ENCODE assay signal across 25 cellular contexts in the genomic region with DNA sequence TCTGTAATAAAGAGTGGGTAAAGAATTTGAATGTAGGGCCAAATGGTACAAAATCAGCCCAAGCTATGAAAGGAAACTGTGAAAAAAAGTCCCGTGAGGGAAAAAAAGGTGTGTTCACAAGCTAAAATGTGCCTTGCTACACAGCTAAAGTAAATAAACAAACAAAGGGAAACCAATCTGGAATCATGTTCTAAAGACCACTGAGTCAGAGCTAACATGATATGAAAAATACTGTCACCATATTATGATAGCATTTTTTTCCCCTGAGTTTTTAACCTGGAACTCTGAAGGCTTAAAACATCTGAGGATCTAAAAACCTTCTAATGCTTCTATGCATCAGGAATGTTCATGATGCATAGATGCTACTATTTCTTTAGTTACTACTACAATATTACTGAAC. TPM values are rescaled to one million over a fixed set of nuclear protein-coding genes. Genes with fewer than 3 reads are reported as not detected.
"Had no signal": no experiment of that assay in that cellular context is flagged by ENCODE, and none has a peak within 500 bp of the region (broad histone marks: within the 10 kb centered on the region; RNA-seq: fewer than 3 reads in every experiment).

No MANE protein-coding gene starts in this region.

- FAIRE-seq: endometrium, keratinocyte had no signal

- H3K9me3 ChIP-seq: esophagus muscularis mucosa, gastroesophageal sphincter, left ventricle myocardium inferior, lower lobe of right lung, ovary, right atrium auricular region, testis, tibial nerve, upper lobe of right lung, vagina had no signal

- H3K36me3 ChIP-seq: esophagus muscularis mucosa, gastroesophageal sphincter, left ventricle myocardium inferior, lower lobe of right lung, neural progenitor cell, ovary, right atrium auricular region, tibial nerve, upper lobe of right lung, vagina had no signal

- H3K9me3 Mint-ChIP-seq: natural killer cell treated with Interleukin-12 subunit alpha and Interleukin-12 subunit beta and Interleukin-15 and Interleukin-18, amount 100 ng/mL, for 72 hours; neural progenitor cell; stimulated activated memory B cell treated with anti-CD40 and anti-IgM and Interleukin-4, amounts not matched to agents 10 μg/mL and 1 μg/mL and 100 μg/mL, for 72 hours; stimulated activated naive CD8-positive, alpha-beta T cell treated with anti-CD3 and anti-CD28 coated beads, Interleukin-15, Interleukin-2, amounts not matched to agents 100 ng/mL and 50 ng/mL, for 24 hours had no signal

- H3K9ac ChIP-seq: neural progenitor cell had no signal

- H3K4me2 ChIP-seq: neural progenitor cell had no signal

- DNase-seq: effector memory CD4-positive, alpha-beta T cell; glutamatergic neuron; left ventricle myocardium inferior; lower lobe of right lung; mesenchymal stem cell; midbrain; nucleus accumbens; ovary; stimulated activated CD4-positive, alpha-beta T cell treated with anti-CD3 and anti-CD28 coated beads, Interleukin-4, amount 100 ng/mL, for 24 hours; testis; upper lobe of right lung had no signal

- H3K27me3 ChIP-seq: esophagus muscularis mucosa, gastroesophageal sphincter, neural progenitor cell, ovary, right atrium auricular region, testis, tibial nerve, upper lobe of right lung, vagina had no signal

- H3K27me3 Mint-ChIP-seq: stimulated activated memory B cell treated with anti-CD40 and anti-IgM and Interleukin-4, amounts not matched to agents 10 μg/mL and 1 μg/mL and 100 μg/mL, for 72 hours had no signal

- H3K4me3 Mint-ChIP-seq: natural killer cell treated with Interleukin-12 subunit alpha and Interleukin-12 subunit beta and Interleukin-15 and Interleukin-18, amount 100 ng/mL, for 72 hours; neural progenitor cell; stimulated activated memory B cell treated with anti-CD40 and anti-IgM and Interleukin-4, amounts not matched to agents 10 μg/mL and 1 μg/mL and 100 μg/mL, for 72 hours; stimulated activated naive CD8-positive, alpha-beta T cell treated with anti-CD3 and anti-CD28 coated beads, Interleukin-15, Interleukin-2, amounts not matched to agents 100 ng/mL and 50 ng/mL, for 24 hours had no signal

- H3K4me1 ChIP-seq: esophagus muscularis mucosa, gastroesophageal sphincter, left ventricle myocardium inferior, lower lobe of right lung, neural progenitor cell, right atrium auricular region, testis, tibial nerve, upper lobe of right lung, vagina had no signal

- ATAC-seq: gastroesophageal sphincter; lower lobe of right lung; natural killer cell treated with Interleukin-12 subunit alpha and Interleukin-12 subunit beta and Interleukin-15 and Interleukin-18, amount 100 ng/mL, for 72 hours; stimulated activated memory B cell treated with anti-CD40 and anti-IgM and Interleukin-4, amounts not matched to agents 10 μg/mL and 1 μg/mL and 100 μg/mL, for 72 hours; upper lobe of right lung had no signal

- H2AFZ ChIP-seq: neural progenitor cell had no signal

- H3K4me1 Mint-ChIP-seq: neural progenitor cell; stimulated activated memory B cell treated with anti-CD40 and anti-IgM and Interleukin-4, amounts not matched to agents 10 μg/mL and 1 μg/mL and 100 μg/mL, for 72 hours had no signal

- H3K27ac ChIP-seq: epithelial cell of prostate, esophagus muscularis mucosa, gastroesophageal sphincter, left ventricle myocardium inferior, lower lobe of right lung, neural progenitor cell, ovary, right atrium auricular region, testis, tibial nerve, upper lobe of right lung, vagina had no signal

- H3K4me3 ChIP-seq: esophagus muscularis mucosa, gastroesophageal sphincter, left ventricle myocardium inferior, lower lobe of right lung, neural progenitor cell, ovary, right atrium auricular region, testis, tibial nerve, upper lobe of right lung, vagina had no signal

- H3K27ac Mint-ChIP-seq: natural killer cell treated with Interleukin-12 subunit alpha and Interleukin-12 subunit beta and Interleukin-15 and Interleukin-18, amount 100 ng/mL, for 72 hours; neural progenitor cell; stimulated activated memory B cell treated with anti-CD40 and anti-IgM and Interleukin-4, amounts not matched to agents 10 μg/mL and 1 μg/mL and 100 μg/mL, for 72 hours; stimulated activated naive CD8-positive, alpha-beta T cell treated with anti-CD3 and anti-CD28 coated beads, Interleukin-15, Interleukin-2, amounts not matched to agents 100 ng/mL and 50 ng/mL, for 24 hours had no signal

RNA-seq across cellular contexts. Expression of a gene that starts 58.8 kb away (rescaled TPM):
- total RNA-seq: natural killer cell treated with Interleukin-12 subunit alpha and Interleukin-12 subunit beta and Interleukin-15 and Interleukin-18, amount 100 ng/mL, for 72 hours; posterior vena cava; subcutaneous adipose tissue; tibial nerve; vagina had no signal
- polyA plus RNA-seq: keratinocyte, ovary had no signal
